In the genomic region with DNA sequence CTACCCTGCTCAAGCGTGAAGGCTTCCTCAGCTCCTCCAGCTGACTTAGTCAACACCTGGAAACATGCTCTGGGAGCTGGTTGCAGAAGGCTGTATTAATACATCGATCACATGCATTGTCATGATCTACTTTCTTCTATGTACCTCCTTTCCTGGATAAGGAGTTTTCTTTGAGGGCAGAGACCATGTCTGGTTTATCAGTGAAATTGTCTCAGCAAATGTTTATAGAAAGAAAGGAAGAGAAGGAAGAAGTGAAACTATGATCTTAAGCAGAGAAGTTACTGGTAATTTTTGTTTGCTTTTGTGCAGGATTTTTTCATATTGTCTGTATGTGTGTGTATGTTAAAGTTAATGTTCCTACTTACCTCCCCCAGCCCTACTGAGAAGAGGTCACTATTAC, we compare ENCODE assay signal across 17 cellular contexts. TPM values are rescaled to one million over a fixed set of nuclear protein-coding genes. Genes with fewer than 3 reads are reported as not detected.
DNase-seq lines count a peak whose midpoint lies in the region; ATAC-seq and TF ChIP-seq lines count a peak whose summit lies in the region.
"Had no signal": no experiment of that assay in that cellular context is flagged by ENCODE, and none has a peak within 500 bp of the region (broad histone marks: within the 10 kb centered on the region; RNA-seq: fewer than 3 reads in every experiment).

No MANE protein-coding gene starts in this region.

- H3K9me3 Mint-ChIP-seq in naive B cell = peaks cover 0 to 3% (median 0%) of the 10 kb centered on the region in 7 donors
- H3K9me3 Mint-ChIP-seq: HFFc6 had no signal

- peaks cover 54 to 69% (median 63%) of the 10 kb centered on the region in 3 donors for H3K4me1 Mint-ChIP-seq in naive B cell

- no peak overlapping the region for H2AFZ ChIP-seq in MM.1S (ENCODE audit: low read length)
- H2AFZ ChIP-seq in SU-DHL-6 (ENCODE audit: low read depth, low read length, severe bottlenecking) = no peak overlapping the region
- H2AFZ ChIP-seq: GM23248 had no signal

- no peaks in the 10 kb centered on the region for H3K79me2 ChIP-seq in DOHH2 (ENCODE audit: control insufficient read depth, low read length)
- no peaks in the 10 kb centered on the region for H3K79me2 ChIP-seq in MM.1S (ENCODE audit: low read length)
- H3K79me2 ChIP-seq in SU-DHL-6 (ENCODE audit: insufficient read depth, low read length) = no peaks in the 10 kb centered on the region

- peaks cover 0 to 4% of the 10 kb centered on the region in 2 donors for H3K36me3 Mint-ChIP-seq in naive B cell
- H3K36me3 Mint-ChIP-seq: activated naive CD8-positive, alpha-beta T cell had no signal

- peak; percentile 24 to 31 for ATAC-seq in naive B cell (ENCODE audit: low read depth in 2 of 2)
- no peak for ATAC-seq in GM18498 (IDR thresholded peaks at IDR 0.05; ENCODE audit: unreplicated experiment)

- H3F3A ChIP-seq in DOHH2 (ENCODE audit: control insufficient read depth, insufficient read depth) = peaks cover 14% of the 10 kb centered on the region
- peaks cover 4% of the 10 kb centered on the region; the same call in 1 of the 2 replicates for H3F3A ChIP-seq in MM.1S (ENCODE audit: insufficient read depth, low read length)
- peaks cover 10% of the 10 kb centered on the region for H3F3A ChIP-seq in SU-DHL-6 (ENCODE audit: insufficient read depth)

- TF ChIP-seq CTCF in DOHH2 (IDR thresholded peaks at IDR 0.05; ENCODE audit: low read depth, low read length, poor library complexity, severe bottlenecking) (no peak), MM.1S (IDR thresholded peaks at IDR 0.05; ENCODE audit: low read length) (no peak), SU-DHL-6 (IDR thresholded peaks at IDR 0.05; ENCODE audit: insufficient read depth, low read length, poor library complexity, severe bottlenecking) (no peak)

- no peaks in the 10 kb centered on the region for H3K9me3 ChIP-seq in DOHH2 (ENCODE audit: control insufficient read depth, insufficient read depth, low read length)
- H3K9me3 ChIP-seq in MM.1S (replicated peaks; ENCODE audit: insufficient read depth, low read length) = no peaks in the 10 kb centered on the region
- no peaks in the 10 kb centered on the region for H3K9me3 ChIP-seq in SU-DHL-6 (ENCODE audit: insufficient read depth, low read length)

- peaks cover 35% of the 10 kb centered on the region for H3K4me1 ChIP-seq in DOHH2 (ENCODE audit: control insufficient read depth, low read length)
- peaks cover 9% of the 10 kb centered on the region; the same call in 1 of the 2 replicates for H3K4me1 ChIP-seq in MM.1S (ENCODE audit: low read length)

- H3K9me2 ChIP-seq in DOHH2 (replicated peaks; ENCODE audit: control insufficient read depth, low read length) (no peaks in the 10 kb centered on the region), MM.1S (replicated peaks; ENCODE audit: insufficient read depth, low read length) (no peaks in the 10 kb centered on the region), SU-DHL-6 (replicated peaks; ENCODE audit: insufficient read depth, low read length) (no peaks in the 10 kb centered on the region)

- H3K9ac ChIP-seq in MM.1S (ENCODE audit: low read length) (no peak overlapping the region), SU-DHL-6 (ENCODE audit: low read length) (no peak overlapping the region)
- H3K9ac ChIP-seq: GM23248 had no signal

- no peaks in the 10 kb centered on the region for H3K27me3 Mint-ChIP-seq in naive B cell

- H4K20me1 ChIP-seq in DOHH2 (ENCODE audit: control insufficient read depth, insufficient read depth, low read depth, low read length) (no peaks in the 10 kb centered on the region), MM.1S (ENCODE audit: insufficient read depth, low read length) (no peaks in the 10 kb centered on the region), SU-DHL-6 (ENCODE audit: low read depth, low read length) (no peaks in the 10 kb centered on the region)

- H3K4me3 ChIP-seq in DOHH2 (ENCODE audit: low read length) (no peak overlapping the region; the same call in 1 of the 2 replicates), MM.1S (ENCODE audit: low read length) (no peak overlapping the region), SU-DHL-6 (ENCODE audit: insufficient read depth, low read length, poor library complexity, severe bottlenecking) (no peak overlapping the region)
- H3K4me3 ChIP-seq: GM23248 had no signal

- H3K27me3 ChIP-seq in DOHH2 (ENCODE audit: control insufficient read depth, low read length) (no peaks in the 10 kb centered on the region), MM.1S (replicated peaks; ENCODE audit: insufficient read depth, low read length) (no peaks in the 10 kb centered on the region), SU-DHL-6 (ENCODE audit: low read length) (no peaks in the 10 kb centered on the region)

- H3K36me3 ChIP-seq in DOHH2 (ENCODE audit: control insufficient read depth, low read length) (no peaks in the 10 kb centered on the region; the same call in 1 of the 2 replicates), MM.1S (replicated peaks; ENCODE audit: insufficient read depth, low read length) (no peaks in the 10 kb centered on the region), SU-DHL-6 (ENCODE audit: low read length) (no peaks in the 10 kb centered on the region)

- DNase-seq in MM.1S (no peak), naive B cell (peak; percentile 35), KG1 (lab: John Stamatoyannopoulos, UW) (no peak), NCI-H2107 treated with DMSO at 0.1 percent for 48 hours (lab: John Stamatoyannopoulos, UW; ENCODE audit: unreplicated experiment) (no peak)
- DNase-seq: activated CD4-positive, alpha-beta T cell treated with anti-CD3 and anti-CD28 coated beads, Interleukin-2, amount 50 U/mL, for 48 hours; activated CD8-positive, alpha-beta memory T cell treated with anti-CD3 and anti-CD28 coated beads, Interleukin-2, amount 50 U/mL, for 4 hours; caudate nucleus; glutamatergic neuron; GM23248; HFFc6; IMR-90; NCI-H146; NCI-H524 had no signal

- H3K27ac ChIP-seq in DOHH2 (ENCODE audit: low read depth, low read length) (peak overlapping the region; percentile 8; the same call in 1 of the 2 replicates), MM.1S (ENCODE audit: low read length) (no peak overlapping the region), SU-DHL-6 (ENCODE audit: low read depth, low read length) (peak overlapping the region; percentile 67)
- H3K27ac ChIP-seq: GM23248 had no signal

- H3K27ac Mint-ChIP-seq in naive B cell = peak overlapping the region; percentile 79 to 95 (median 92)
- H3K27ac Mint-ChIP-seq: activated naive CD8-positive, alpha-beta T cell; HFFc6 had no signal

- H3K4me3 Mint-ChIP-seq in naive B cell = peak overlapping the region; percentile 70 to 92 (median 82)
- H3K4me3 Mint-ChIP-seq: activated naive CD8-positive, alpha-beta T cell; HFFc6 had no signal

- H3K4me2 ChIP-seq in DOHH2 (ENCODE audit: low read length) (peak overlapping the region; percentile 58), MM.1S (ENCODE audit: low read depth, low read length) (0 out of 2 replicates have a peak overlapping the region, but pooled peaks have one; percentile 5), SU-DHL-6 (ENCODE audit: low read depth, low read length, poor library complexity, severe bottlenecking) (peak overlapping the region; percentile 45)

RNA-seq across cellular contexts. Expression of a gene that starts 4.5 kb away (rescaled TPM):
- 10 to 100 TPM; 32.1 to 49.4 (median 43.1) TPM for polyA plus RNA-seq in naive B cell (ENCODE audit: low read depth in 6 of 6)

RNA-seq across cellular contexts. Expression of a gene that starts 27.8 kb away (rescaled TPM):
- 10 to 100 TPM in 4 of 6 donors, 1 to 10 TPM in 2; 7.9 to 33.7 (median 11.3) TPM for polyA plus RNA-seq in naive B cell (ENCODE audit: low read depth in 6 of 6)

Comparison
In these comparisons a context has a peak if more than half of its experiments do, and no peak if none do; other contexts are left out.
1. H3K4me2 ChIP-seq: peak in every context shown above with its lines; median percentile 58 in DOHH2; 45 in SU-DHL-6; 5 in MM.1S.